Comparison of ENCODE assay signal across 20 cellular contexts in genomic region chr6:90159452-90159851, GRCh38.
DNase-seq lines count a peak whose midpoint lies in the region; ATAC-seq, FAIRE-seq and TF ChIP-seq lines count a peak whose summit lies in the region.
"Had no signal": no experiment of that assay in that cellular context is flagged by ENCODE, and none has a peak within 500 bp of the region (broad histone marks: within the 10 kb centered on the region; RNA-seq: fewer than 3 reads in every experiment).

No MANE protein-coding gene starts in this region.

- TF ChIP-seq CTCF in thoracic aorta (IDR thresholded peaks at IDR 0.05), result no peak

- peak; percentile 85 for FAIRE-seq in islet of Langerhans (lab: Jason Lieb, UNC)
- FAIRE-seq: bronchial epithelial cell, endometrium, G401.6, H1 had no signal

- H3K4me3 Mint-ChIP-seq in stimulated activated naive CD8-positive, alpha-beta T cell treated with anti-CD3 and anti-CD28 coated beads, Interleukin-15, Interleukin-2, amounts not matched to agents 100 ng/mL and 50 ng/mL, for 24 hours, result no peak overlapping the region
- peak overlapping the region; percentile 7 for H3K4me3 Mint-ChIP-seq in activated naive CD8-positive, alpha-beta T cell treated with anti-CD3 and anti-CD28 coated beads, Interleukin-2, amount 10 ng/mL, durations not matched to agents 7 days and 5 days
- H3K4me3 Mint-ChIP-seq: nephron progenitor cell, WTC11 had no signal

- peak overlapping the region; percentile 47 to 84 for H3K27ac ChIP-seq in thoracic aorta
- H3K27ac ChIP-seq: adrenal gland, C4-2B, SK-N-MC, thyroid gland had no signal

- peaks cover 14 to 31% of the 10 kb centered on the region in 2 donors for H3K4me1 ChIP-seq in thoracic aorta (ENCODE audit: control insufficient read depth in 1 of 2, low read depth in 2 of 2)
- H3K4me1 ChIP-seq: thyroid gland had no signal

- no peaks in the 10 kb centered on the region for H3K9me3 Mint-ChIP-seq in stimulated activated naive CD8-positive, alpha-beta T cell treated with anti-CD3 and anti-CD28 coated beads, Interleukin-15, Interleukin-2, amounts not matched to agents 100 ng/mL and 50 ng/mL, for 24 hours
- H3K9me3 Mint-ChIP-seq in activated naive CD8-positive, alpha-beta T cell treated with anti-CD3 and anti-CD28 coated beads, Interleukin-2, amount 10 ng/mL, durations not matched to agents 7 days and 5 days, result no peaks in the 10 kb centered on the region
- H3K9me3 Mint-ChIP-seq: WTC11 had no signal

- H3K4me1 Mint-ChIP-seq in stimulated activated naive CD8-positive, alpha-beta T cell treated with anti-CD3 and anti-CD28 coated beads, Interleukin-15, Interleukin-2, amounts not matched to agents 100 ng/mL and 50 ng/mL, for 24 hours (ENCODE audit: low read depth), result peaks cover 92% of the 10 kb centered on the region
- H3K4me1 Mint-ChIP-seq in activated naive CD8-positive, alpha-beta T cell treated with anti-CD3 and anti-CD28 coated beads, Interleukin-2, amount 10 ng/mL, durations not matched to agents 7 days and 5 days, result peaks cover 65% of the 10 kb centered on the region

- H3K9me3 ChIP-seq in thoracic aorta, result no peaks in the 10 kb centered on the region
- H3K9me3 ChIP-seq: adrenal gland, thyroid gland had no signal

- POLR2A ChIA-PET in activated naive CD8-positive, alpha-beta T cell treated with anti-CD3 and anti-CD28 coated beads, Interleukin-2, amount 10 ng/mL, durations not matched to agents 7 days and 5 days (lab: Charles Lee), result interaction anchor here (0.8 kb wide), 1 partner anchor 9 kb away, joined by 3 read pairs; no protein-coding TSS in a partner anchor

- no peaks in the 10 kb centered on the region for H3K27me3 ChIP-seq in thoracic aorta (replicated peaks; ENCODE audit: insufficient read depth)
- H3K27me3 ChIP-seq: adrenal gland, thyroid gland had no signal

- no peak overlapping the region for H3K4me3 ChIP-seq in thoracic aorta
- H3K4me3 ChIP-seq: adrenal gland, coronary artery, SK-N-MC, thyroid gland had no signal

- no peak for DNase-seq in stimulated activated naive CD8-positive, alpha-beta T cell treated with anti-CD3 and anti-CD28 coated beads, Interleukin-15, Interleukin-2, amounts not matched to agents 100 U/mL and 50 U/mL, for 24 hours
- DNase-seq in activated naive CD8-positive, alpha-beta T cell treated with anti-CD3 and anti-CD28 coated beads, Interleukin-2, amount 10 ng/mL, durations not matched to agents 7 days and 5 days, result no peak
- DNase-seq in thoracic aorta (ENCODE audit: low spot score) (no peak), NK-92 (lab: John Stamatoyannopoulos, UW; ENCODE audit: unreplicated experiment) (no peak)
- no peak for DNase-seq in stimulated activated CD4-positive, alpha-beta T cell treated with anti-CD3 and anti-CD28 coated beads, Interleukin-15, amount 100 ng/mL, for 24 hours
- DNase-seq in stimulated activated CD4-positive, alpha-beta T cell treated with anti-CD3 and anti-CD28 coated beads, Interleukin-12 subunit alpha, Interleukin-12 subunit beta, amount 100 ng/mL, for 4 hours, result no peak
- DNase-seq: adrenal gland, NCI-H524 treated with DMSO at 0.1 percent for 48 hours, nephron progenitor cell, thyroid gland had no signal

- peaks cover 34% of the 10 kb centered on the region for H3K36me3 Mint-ChIP-seq in stimulated activated naive CD8-positive, alpha-beta T cell treated with anti-CD3 and anti-CD28 coated beads, Interleukin-15, Interleukin-2, amounts not matched to agents 100 ng/mL and 50 ng/mL, for 24 hours (ENCODE audit: low read depth)
- H3K36me3 Mint-ChIP-seq in activated naive CD8-positive, alpha-beta T cell treated with anti-CD3 and anti-CD28 coated beads, Interleukin-2, amount 10 ng/mL, durations not matched to agents 7 days and 5 days, result peaks cover 13% of the 10 kb centered on the region
- H3K36me3 Mint-ChIP-seq: WTC11 had no signal

- no peaks in the 10 kb centered on the region for H3K27me3 Mint-ChIP-seq in stimulated activated naive CD8-positive, alpha-beta T cell treated with anti-CD3 and anti-CD28 coated beads, Interleukin-15, Interleukin-2, amounts not matched to agents 100 ng/mL and 50 ng/mL, for 24 hours
- H3K27me3 Mint-ChIP-seq in activated naive CD8-positive, alpha-beta T cell treated with anti-CD3 and anti-CD28 coated beads, Interleukin-2, amount 10 ng/mL, durations not matched to agents 7 days and 5 days, result no peaks in the 10 kb centered on the region

- H3K36me3 ChIP-seq in thoracic aorta, result no peaks in the 10 kb centered on the region
- H3K36me3 ChIP-seq: adrenal gland, thyroid gland had no signal

- peak overlapping the region; percentile 29 for H3K27ac Mint-ChIP-seq in stimulated activated naive CD8-positive, alpha-beta T cell treated with anti-CD3 and anti-CD28 coated beads, Interleukin-15, Interleukin-2, amounts not matched to agents 100 ng/mL and 50 ng/mL, for 24 hours
- H3K27ac Mint-ChIP-seq in activated naive CD8-positive, alpha-beta T cell treated with anti-CD3 and anti-CD28 coated beads, Interleukin-2, amount 10 ng/mL, durations not matched to agents 7 days and 5 days, result peak overlapping the region; percentile 30
- H3K27ac Mint-ChIP-seq: WTC11 had no signal

- ATAC-seq in stimulated activated naive CD8-positive, alpha-beta T cell treated with anti-CD3 and anti-CD28 coated beads, Interleukin-15, Interleukin-2, amounts not matched to agents 100 U/mL and 50 U/mL, for 24 hours, result no peak
- ATAC-seq in activated naive CD8-positive, alpha-beta T cell treated with anti-CD3 and anti-CD28 coated beads, Interleukin-2, amount 10 ng/mL, durations not matched to agents 7 days and 5 days (ENCODE audit: low read depth), result no peak
- ATAC-seq in thoracic aorta (ENCODE audit: insufficient number of reproducible peaks, low FRiP score, low read depth), result no peak
- ATAC-seq: WTC11 had no signal
